In genomic region chr12:26097046-26097878, GRCh38 we compare ENCODE assay signal across 8 cellular contexts. TPM values are rescaled to one million over a fixed set of nuclear protein-coding genes. Genes with fewer than 3 reads are reported as not detected.
DNase-seq lines count a peak whose midpoint lies in the region; ATAC-seq, FAIRE-seq and TF ChIP-seq lines count a peak whose summit lies in the region.

No MANE protein-coding gene starts in this region.

- H3K36me3 ChIP-seq in mucosa of descending colon (ENCODE audit: low read depth) = no peaks in the 10 kb centered on the region

- H3K9me3 ChIP-seq in AG04450 (ENCODE audit: control insufficient read depth, insufficient read depth, low read length) (no peaks in the 10 kb centered on the region), mucosa of descending colon (no peaks in the 10 kb centered on the region)

- peak; percentile 58 for DNase-seq in AG04450 (ENCODE audit: low read depth, low spot score)
- peak; percentile 45 to 63 for DNase-seq in NOMO-1 (lab: John Stamatoyannopoulos, UW; ENCODE audit: unreplicated experiment in 2 of 2)
- peak; percentile 70 for DNase-seq in activated CD8-positive, alpha-beta memory T cell treated with anti-CD3 and anti-CD28 coated beads for 24 hours
- DNase-seq in mucosa of descending colon = peak in 2 of 3 donors; percentile 64 to 74
- peak; percentile 34 for DNase-seq in stimulated activated naive CD4-positive, alpha-beta T cell treated with Interleukin-2 at 50 U/mL for 16 hours (lab: John Stamatoyannopoulos, UW)

- H3K27ac ChIP-seq in AG04450 (ENCODE audit: low read depth, low read length) = no peak overlapping the region

- peak; percentile 90 for FAIRE-seq in endometrium (lab: Jason Lieb, UNC)

- POLR2A ChIA-PET in AG04450 (lab: Yijun Ruan, JAX) = no interaction called here

- H3K4me3 ChIP-seq in AG04450 (ENCODE audit: low read depth, low read length) (no peak overlapping the region), mucosa of descending colon (no peak overlapping the region)

- TF ChIP-seq CTCF in AG04450 (IDR thresholded peaks at IDR 0.05; ENCODE audit: low read depth, low read length) (peak; percentile 97), mucosa of descending colon (IDR thresholded peaks at IDR 0.05) (peak; percentile 74)

- intact Hi-C loops in mucosa of descending colon (cut with DNase I, micrococcal nuclease) = loop anchor here in 1 of 2 donors (5.0 to 10.0 kb wide), 2 partner anchors 325 to 558 kb away; no protein-coding TSS in a partner anchor

- ATAC-seq in GM18867 (IDR thresholded peaks at IDR 0.05; ENCODE audit: unreplicated experiment) (peak; percentile 74), HG03520 (IDR thresholded peaks at IDR 0.05; ENCODE audit: unreplicated experiment) (peak; percentile 77), mucosa of descending colon (peak; percentile 91)

- CTCF ChIA-PET in AG04450 (lab: Charles Lee) = interaction anchor here (0.6 to 2.9 kb wide), 27 partner anchors 8 to 860 kb away, joined by 3 to 24 read pairs (median 4); partner anchors contain the start of gene BHLHE41

- H3K27me3 ChIP-seq in AG04450 (ENCODE audit: control insufficient read depth, insufficient read depth, low read length) = no peaks in the 10 kb centered on the region

- peaks cover 4% of the 10 kb centered on the region for H3K4me1 ChIP-seq in mucosa of descending colon (ENCODE audit: low read depth)

RNA-seq across cellular contexts. Expression of gene BHLHE41, which starts 27.6 kb away (rescaled TPM):
- polyA plus RNA-seq in AG04450 (2011; rRNA removed) = 0.96 and 1.7 TPM in 2 replicates
- polyA minus RNA-seq in AG04450 (2011; rRNA and poly(A)+ RNA removed) = 1.4 and 2.6 TPM in 2 replicates
- total RNA-seq in mucosa of descending colon = 10 to 100 TPM; 41.0 to 91.9 (median 43.0) TPM
